Comparison of ENCODE assay signal across 12 cellular contexts in the genomic region with DNA sequence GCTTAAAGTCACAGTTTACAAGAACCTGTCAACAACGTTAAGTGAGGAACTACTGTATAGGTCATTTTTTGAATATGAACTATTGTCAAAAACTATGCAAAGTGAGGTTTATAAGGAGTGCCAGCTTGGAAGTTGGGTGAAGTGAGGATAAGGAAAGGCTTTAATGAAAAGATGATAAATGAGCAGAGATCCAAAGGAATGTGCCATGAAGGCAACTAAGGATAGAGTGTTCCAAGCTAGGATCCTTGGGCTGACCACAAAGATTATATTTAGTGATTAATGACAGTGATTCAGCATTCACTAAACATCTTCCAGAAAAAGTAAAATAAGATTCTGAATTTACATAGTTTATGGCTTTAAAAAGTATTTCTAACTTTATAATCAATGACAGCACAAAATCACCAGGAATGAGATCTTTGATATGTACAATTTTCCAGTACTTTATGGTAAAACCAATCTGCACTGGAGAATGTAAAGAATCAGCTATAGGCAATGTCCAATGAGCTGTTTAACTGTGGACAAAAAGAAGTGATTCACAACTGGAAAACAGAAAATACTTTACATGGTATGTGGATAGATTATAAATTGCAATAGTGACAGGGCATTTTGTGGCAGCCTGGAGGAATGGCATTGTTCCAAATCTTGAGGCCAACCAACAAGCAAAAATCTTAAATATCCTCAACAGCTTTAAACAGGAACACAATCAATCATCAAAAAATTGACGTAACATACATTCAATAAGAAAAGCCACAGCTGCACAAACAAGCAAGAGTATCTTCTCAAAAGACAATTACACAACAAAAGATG.
DNase-seq lines count a peak whose midpoint lies in the region; ATAC-seq and TF ChIP-seq lines count a peak whose summit lies in the region.
"Had no signal": no experiment of that assay in that cellular context is flagged by ENCODE, and none has a peak within 500 bp of the region (broad histone marks: within the 10 kb centered on the region; RNA-seq: fewer than 3 reads in every experiment).

No MANE protein-coding gene starts in this region.

- no peak overlapping the region for H4K8ac ChIP-seq in trophoblast cell (ENCODE audit: low read depth, low read length)

- intact Hi-C loops in left ventricle myocardium inferior (cut with micrococcal nuclease): no loop called here

- no peak overlapping the region for H3K14ac ChIP-seq in trophoblast cell (ENCODE audit: low read length)

- no peak overlapping the region for H4K91ac ChIP-seq in trophoblast cell (ENCODE audit: low read depth, low read length)

- H3K23ac ChIP-seq in trophoblast cell (ENCODE audit: low read length): no peak overlapping the region

- H3K27ac ChIP-seq in trophoblast cell (ENCODE audit: low read depth, low read length) (no peak overlapping the region), left ventricle myocardium inferior (replicated peaks) (no peak overlapping the region)
- H3K27ac ChIP-seq: uterus had no signal

- no peak overlapping the region for H3K4ac ChIP-seq in trophoblast cell (ENCODE audit: low read depth, low read length)

- H3K4me2 ChIP-seq in trophoblast cell (ENCODE audit: low read length): no peak overlapping the region

- no peak overlapping the region for H3K9ac ChIP-seq in trophoblast cell (ENCODE audit: low read length)

- no peak for TF ChIP-seq CTCF in left ventricle myocardium inferior (IDR thresholded peaks at IDR 0.05; ENCODE audit: borderline replicate concordance)

- H3K9me3 ChIP-seq in trophoblast cell (ENCODE audit: insufficient read depth, low read depth, low read length): peaks cover 5% of the 10 kb centered on the region
- H3K9me3 ChIP-seq in left ventricle myocardium inferior (replicated peaks): peaks cover 23% of the 10 kb centered on the region
- H3K9me3 ChIP-seq: uterus had no signal

- H3K36me3 ChIP-seq in trophoblast cell (ENCODE audit: control insufficient read depth in 1 of 2, insufficient read depth in 2 of 2, low read length in 2 of 2): no peaks in the 10 kb centered on the region
- no peaks in the 10 kb centered on the region for H3K36me3 ChIP-seq in left ventricle myocardium inferior
- H3K36me3 ChIP-seq: uterus had no signal

- ATAC-seq in HG02759 (IDR thresholded peaks at IDR 0.05; ENCODE audit: unreplicated experiment): no peak
- ATAC-seq: activated CD8-positive, alpha-beta T cell treated with anti-CD3 and anti-CD28 coated beads for 36 hours had no signal

- H2BK5ac ChIP-seq in trophoblast cell (ENCODE audit: low read depth, low read length, poor library complexity): no peak overlapping the region

- H3K18ac ChIP-seq in trophoblast cell (ENCODE audit: low read length): no peak overlapping the region

- no peak overlapping the region for H2BK12ac ChIP-seq in trophoblast cell (ENCODE audit: low read length)

- no peak overlapping the region for H4K12ac ChIP-seq in trophoblast cell (ENCODE audit: low read depth, low read length)

- H3K4me1 ChIP-seq in trophoblast cell (ENCODE audit: control insufficient read depth in 1 of 2, insufficient read depth in 2 of 2, low read length in 2 of 2) (no peaks in the 10 kb centered on the region), left ventricle myocardium inferior (no peaks in the 10 kb centered on the region)
- H3K4me1 ChIP-seq: uterus had no signal

- H3K4me3 ChIP-seq in trophoblast cell (ENCODE audit: low read depth, low read length) (no peak overlapping the region), left ventricle myocardium inferior (no peak overlapping the region)
- H3K4me3 ChIP-seq: uterus had no signal

- H2AFZ ChIP-seq in trophoblast cell (ENCODE audit: insufficient read depth, low read length, poor library complexity): no peak overlapping the region

- H3K27me3 ChIP-seq in trophoblast cell (ENCODE audit: insufficient read depth, low read length) (no peaks in the 10 kb centered on the region), left ventricle myocardium inferior (ENCODE audit: low read depth) (no peaks in the 10 kb centered on the region)
- H3K27me3 ChIP-seq: uterus had no signal

- H2AK5ac ChIP-seq in trophoblast cell (ENCODE audit: low read length): no peak overlapping the region

- H3K79me2 ChIP-seq in trophoblast cell (ENCODE audit: control insufficient read depth, insufficient read depth, low read length, poor library complexity): no peaks in the 10 kb centered on the region

- no peaks in the 10 kb centered on the region for H3K79me1 ChIP-seq in trophoblast cell (ENCODE audit: low read length)

- DNase-seq in EL (peak; percentile 91), NCI-H226 (peak; percentile 79), epidermal melanocyte (ENCODE audit: insufficient read length, low spot score) (peak; percentile 46), trophoblast cell (peak; percentile 5 to 52), left ventricle myocardium inferior (no peak), CD1c-positive myeloid dendritic cell (ENCODE audit: extremely low spot score) (no peak)
- DNase-seq in stimulated activated naive CD4-positive, alpha-beta T cell (lab: John Stamatoyannopoulos, UW): no peak
- DNase-seq: activated CD8-positive, alpha-beta T cell treated with anti-CD3 and anti-CD28 coated beads for 36 hours; NK-92 treated with Interleukin-12 subunit alpha and Interleukin-12 subunit beta, amount 100 ng/mL, for 24 hours; T-helper 1 cell; uterus had no signal

- H2BK120ac ChIP-seq in trophoblast cell (ENCODE audit: insufficient read depth, low read length, poor library complexity): no peak overlapping the region

- WGBS in trophoblast cell (ENCODE audit: extremely low coverage, insufficient coverage, insufficient read length): no CpG with 5 or more reads among the region's 2 CpGs

Comparison
In these comparisons a context has a peak if more than half of its experiments do, and no peak if none do; other contexts are left out.
1. DNase-seq: peak in EL (single experiment), NCI-H226 (single experiment), epidermal melanocyte (single experiment) and trophoblast cell (2 of 2); none in stimulated activated naive CD4-positive, alpha-beta T cell (0 of 6), left ventricle myocardium inferior (single experiment) and CD1c-positive myeloid dendritic cell (single experiment).